ENCODE assay signal across 26 cellular contexts in genomic region chr5:1685076-1685475, GRCh38.
DNase-seq lines count a peak whose midpoint lies in the region; ATAC-seq and TF ChIP-seq lines count a peak whose summit lies in the region.
"Had no signal": no experiment of that assay in that cellular context is flagged by ENCODE, and none has a peak within 500 bp of the region (broad histone marks: within the 10 kb centered on the region; RNA-seq: fewer than 3 reads in every experiment).

No MANE protein-coding gene starts in this region.

- no peak overlapping the region for H4K91ac ChIP-seq in neuronal stem cell (ENCODE audit: low read depth, low read length, poor library complexity)

- H3K79me1 ChIP-seq in neuronal stem cell (ENCODE audit: low read depth, low read length): no peaks in the 10 kb centered on the region

- no peaks in the 10 kb centered on the region for H3K9me3 Mint-ChIP-seq in natural killer cell

- no peak for TF ChIP-seq CTCF in natural killer cell (IDR thresholded peaks at IDR 0.05)

- no peak overlapping the region for H3K4me2 ChIP-seq in neuronal stem cell (ENCODE audit: insufficient read depth, low read length, poor library complexity, severe bottlenecking)
- H3K4me2 ChIP-seq: A549 had no signal

- no peak overlapping the region for H2BK120ac ChIP-seq in neuronal stem cell (ENCODE audit: low read depth, low read length)

- no peak overlapping the region for H3K27ac ChIP-seq in neuronal stem cell (replicated peaks; ENCODE audit: low read length)
- H3K27ac ChIP-seq: A549, adrenal gland, brain microvascular endothelial cell, Peyer's patch, skin epidermis, stomach, thyroid gland had no signal

- H3K36me3 ChIP-seq in neuronal stem cell (replicated peaks in 1 of 2; ENCODE audit: control insufficient read depth in 2 of 2, insufficient read depth in 2 of 2, low read length in 2 of 2): no peaks in the 10 kb centered on the region
- H3K36me3 ChIP-seq: adrenal gland, brain microvascular endothelial cell, MG63, Peyer's patch, stomach, thyroid gland had no signal

- ATAC-seq in GM18867 (IDR thresholded peaks at IDR 0.05; ENCODE audit: unreplicated experiment) (peak; percentile 76), natural killer cell (no peak), esophagus mucosa (no peak)
- ATAC-seq: A549; HCT116; naive thymus-derived CD8-positive, alpha-beta T cell had no signal

- peaks cover 0 to 5% of the 10 kb centered on the region in 2 donors for H3K4me1 ChIP-seq in neuronal stem cell (ENCODE audit: control insufficient read depth in 2 of 2, insufficient read depth in 1 of 2, low read depth in 1 of 2, low read length in 2 of 2)
- H3K4me1 ChIP-seq: A549, adrenal gland, Peyer's patch, stomach, thyroid gland had no signal

- H3K36me3 Mint-ChIP-seq in natural killer cell: peaks cover 3% of the 10 kb centered on the region

- H3K9ac ChIP-seq in neuronal stem cell (ENCODE audit: low read depth, low read length, poor library complexity): no peak overlapping the region

- no peak overlapping the region for H3K14ac ChIP-seq in neuronal stem cell (ENCODE audit: low read length)

- peaks cover 2 to 6% of the 10 kb centered on the region in 2 donors for H3K9me3 ChIP-seq in neuronal stem cell (replicated peaks in 1 of 2; ENCODE audit: control insufficient read depth in 2 of 2, insufficient read depth in 1 of 2, low read depth in 1 of 2, low read length in 2 of 2)
- H3K9me3 ChIP-seq: A549, adrenal gland, Peyer's patch, thyroid gland had no signal

- no peak overlapping the region for H3K4ac ChIP-seq in neuronal stem cell (ENCODE audit: low read length)

- DNase-seq in NCI-H2227 (lab: John Stamatoyannopoulos, UW; ENCODE audit: unreplicated experiment) (peak; percentile 44), NCI-H2227 treated with DMSO at 0.1 percent for 48 hours (lab: John Stamatoyannopoulos, UW) (no peak), NCI-H526 treated with DMSO at 0.1 percent for 48 hours (lab: John Stamatoyannopoulos, UW) (peak; percentile 44), neuronal stem cell (ENCODE audit: low spot score) (no peak), natural killer cell (no peak), CD1c-positive myeloid dendritic cell (ENCODE audit: extremely low spot score) (no peak)
- DNase-seq: activated B cell treated with CpG ODN at 0.5 μM for 24 hours; activated CD4-positive, alpha-beta T cell treated with anti-CD3 and anti-CD28 coated beads, Interleukin-2, amount 50 U/mL, for 4 hours; activated naive CD4-positive, alpha-beta T cell treated with Interleukin-2 at 50 U/mL for 16 hours; adrenal gland; brain microvascular endothelial cell; islet precursor cell; MG63; NCI-H1436; NCI-H226; SIG-M5; stomach; thyroid gland had no signal

- H3K4me1 Mint-ChIP-seq in natural killer cell: no peaks in the 10 kb centered on the region
- H3K4me1 Mint-ChIP-seq: activated B cell treated with CpG ODN at 0.5 μM for 24 hours; B cell; naive thymus-derived CD8-positive, alpha-beta T cell had no signal

- peak overlapping the region; percentile 59 for H3K18ac ChIP-seq in neuronal stem cell (ENCODE audit: low read length)

- H2BK5ac ChIP-seq in neuronal stem cell (ENCODE audit: low read length): no peak overlapping the region

- no peak overlapping the region for H4K8ac ChIP-seq in neuronal stem cell (ENCODE audit: low read depth, low read length)

- H2AFZ ChIP-seq in neuronal stem cell (ENCODE audit: low read length): peak overlapping the region; percentile 5

- no CpG with 5 or more reads among the region's 10 CpGs for whole genome bisulfite sequencing in neuronal stem cell (ENCODE audit: extremely low coverage in 2 of 2, insufficient read length in 2 of 2, insufficient replicate concordance in 1 of 2), 2 donors

- H2BK12ac ChIP-seq in neuronal stem cell (ENCODE audit: low read length): no peak overlapping the region

- no peaks in the 10 kb centered on the region for H3K27me3 ChIP-seq in neuronal stem cell (ENCODE audit: control insufficient read depth in 3 of 3, insufficient read depth in 3 of 3, low read depth in 1 of 3, low read length in 3 of 3)
- H3K27me3 ChIP-seq: adrenal gland, brain microvascular endothelial cell, Peyer's patch, thyroid gland had no signal

- no peak overlapping the region for H3K4me3 ChIP-seq in neuronal stem cell (ENCODE audit: low read length in 2 of 2)
- H3K4me3 ChIP-seq: A549, adrenal gland, MG63, Peyer's patch, skin epidermis, stomach, thyroid gland had no signal

- H2AK5ac ChIP-seq in neuronal stem cell (ENCODE audit: low read depth, low read length): no peak overlapping the region

- H2BK15ac ChIP-seq in neuronal stem cell (ENCODE audit: low read length): no peak overlapping the region

- intact Hi-C loops in natural killer cell (cut with micrococcal nuclease): no loop called here

- H3K27ac Mint-ChIP-seq in natural killer cell: no peak overlapping the region
- H3K27ac Mint-ChIP-seq: activated B cell treated with CpG ODN at 0.5 μM for 24 hours, B cell had no signal

- no peak overlapping the region for H3K4me3 Mint-ChIP-seq in natural killer cell
- H3K4me3 Mint-ChIP-seq: activated B cell treated with CpG ODN at 0.5 μM for 24 hours; B cell; naive thymus-derived CD8-positive, alpha-beta T cell had no signal

- H3K27me3 Mint-ChIP-seq in natural killer cell (ENCODE audit: low read depth in 2 of 2): peaks cover 14 to 17% of the 10 kb centered on the region in 2 donors

- H3K23ac ChIP-seq in neuronal stem cell (ENCODE audit: low read depth, low read length, poor library complexity): no peak overlapping the region

Comparison
In these comparisons a context has a peak if more than half of its experiments do, and no peak if none do; other contexts are left out.
1. DNase-seq: peak in NCI-H2227 (single experiment) and NCI-H526 treated with DMSO at 0.1 percent for 48 hours (single experiment); none in NCI-H2227 treated with DMSO at 0.1 percent for 48 hours (single experiment), neuronal stem cell (single experiment), natural killer cell (single experiment) and CD1c-positive myeloid dendritic cell (single experiment).